Comparison of ENCODE assay signal across 29 cellular contexts in the genomic region with DNA sequence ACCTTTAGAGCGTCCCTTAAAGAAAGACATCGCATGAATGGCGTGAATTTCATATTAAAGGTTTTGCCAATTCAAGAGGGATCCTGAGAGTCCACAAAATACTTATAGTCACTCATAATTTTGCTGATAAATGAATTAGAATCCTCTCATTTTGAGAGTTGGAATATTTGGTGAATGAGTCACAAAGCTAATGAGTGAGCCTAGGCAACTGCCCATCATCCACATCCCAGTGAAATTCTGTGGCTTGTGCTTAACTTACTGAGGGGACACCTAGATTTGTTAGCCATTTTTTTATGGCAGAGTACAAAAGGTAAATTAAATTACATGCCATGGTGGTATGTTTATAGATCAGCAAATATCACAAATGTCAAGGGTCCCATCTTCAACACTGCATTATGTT. TPM values are rescaled to one million over a fixed set of nuclear protein-coding genes. Genes with fewer than 3 reads are reported as not detected.
"Had no signal": no experiment of that assay in that cellular context is flagged by ENCODE, and none has a peak within 500 bp of the region (broad histone marks: within the 10 kb centered on the region; RNA-seq: fewer than 3 reads in every experiment).

No MANE protein-coding gene starts in this region.

- DNase-seq: activated CD4-positive, alpha-beta T cell treated with anti-CD3 and anti-CD28 coated beads for 4 hours; activated CD4-positive, alpha-beta T cell treated with anti-CD3 and anti-CD28 coated beads, Interleukin-2, amount 50 U/mL, for 4 hours; activated CD8-positive, alpha-beta memory T cell treated with anti-CD3 and anti-CD28 coated beads for 24 hours; activated effector memory CD4-positive, alpha-beta T cell treated with Interleukin-2 at 50 U/mL for 16 hours; activated naive CD4-positive, alpha-beta T cell treated with anti-CD3 and anti-CD28 coated beads for 36 hours; activated naive CD8-positive, alpha-beta T cell treated with anti-CD3 and anti-CD28 coated beads for 36 hours; adrenal gland; brain microvascular endothelial cell; cortex of kidney; endodermal cell; esophagus squamous epithelium; foreskin melanocyte; heart right ventricle; kidney glomerular epithelial cell; left lung; lower lobe of right lung; mesenchymal stem cell; naive thymus-derived CD8-positive, alpha-beta T cell; stimulated activated CD4-positive, alpha-beta T cell treated with anti-CD3 and anti-CD28 coated beads, Interleukin-2, amount 100 ng/mL, for 24 hours; stimulated activated naive CD4-positive, alpha-beta T cell; T-helper 1 cell had no signal

- H3K9ac ChIP-seq: neural progenitor cell had no signal

- H3K4me1 ChIP-seq: adrenal gland, ascending aorta, esophagus squamous epithelium, heart right ventricle, left lung, lower lobe of right lung, neural progenitor cell, right atrium auricular region, tibial nerve had no signal

- H3K4me3 ChIP-seq: adrenal gland, ascending aorta, esophagus squamous epithelium, heart right ventricle, left lung, lower lobe of right lung, neural progenitor cell, right atrium auricular region, smooth muscle cell, tibial nerve had no signal

- H3K27ac ChIP-seq: adrenal gland, ascending aorta, brain microvascular endothelial cell, epithelial cell of prostate, esophagus squamous epithelium, heart right ventricle, left lung, lower lobe of right lung, neural progenitor cell, right atrium auricular region, tibial nerve, VCaP had no signal

- H3K27me3 ChIP-seq: adrenal gland, ascending aorta, brain microvascular endothelial cell, esophagus squamous epithelium, heart right ventricle, left lung, neural progenitor cell, right atrium auricular region, tibial nerve had no signal

- H3K9me3 ChIP-seq: adrenal gland, ascending aorta, esophagus squamous epithelium, heart right ventricle, left lung, lower lobe of right lung, right atrium auricular region, tibial nerve had no signal

- H3K4me2 ChIP-seq: neural progenitor cell, smooth muscle cell had no signal

- H2AFZ ChIP-seq: neural progenitor cell had no signal

RNA-seq across cellular contexts. Expression of a gene that starts 12.7 kb away (rescaled TPM):
- total RNA-seq: ascending aorta, cardiac septum, esophagus squamous epithelium, right atrium auricular region had no signal

RNA-seq across cellular contexts. Expression of a gene that starts 58.9 kb away (rescaled TPM):
- total RNA-seq: ascending aorta had no signal
